In the genomic region with DNA sequence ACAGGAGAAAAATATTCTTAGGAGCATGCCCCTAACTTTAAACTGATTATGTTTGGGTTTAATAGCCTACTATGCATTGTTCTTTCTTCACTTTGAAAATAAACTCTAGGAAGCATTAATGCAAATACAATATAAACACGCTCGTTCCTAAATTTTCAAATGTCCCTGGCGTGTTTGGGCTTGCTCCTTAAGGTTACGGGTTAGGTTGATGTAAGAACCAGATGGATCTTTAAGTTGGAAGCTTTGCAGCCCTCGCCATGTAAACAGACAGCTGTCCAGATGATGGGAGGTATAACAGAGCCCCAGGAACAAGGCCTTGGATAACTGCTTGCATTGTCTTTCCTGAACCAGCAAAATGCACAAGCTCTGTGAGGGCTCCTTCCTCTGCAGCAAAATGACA, we compare ENCODE assay signal across 1 cellular context.
TF ChIP-seq lines count a peak whose summit lies in the region.

No MANE protein-coding gene starts in this region.

TF ChIP-seq in GM23338, 12 proteins besides CTCF, POLR2A, EP300 and RAD21 (continued from another document):
- TF ChIP-seq, protein P1, sequence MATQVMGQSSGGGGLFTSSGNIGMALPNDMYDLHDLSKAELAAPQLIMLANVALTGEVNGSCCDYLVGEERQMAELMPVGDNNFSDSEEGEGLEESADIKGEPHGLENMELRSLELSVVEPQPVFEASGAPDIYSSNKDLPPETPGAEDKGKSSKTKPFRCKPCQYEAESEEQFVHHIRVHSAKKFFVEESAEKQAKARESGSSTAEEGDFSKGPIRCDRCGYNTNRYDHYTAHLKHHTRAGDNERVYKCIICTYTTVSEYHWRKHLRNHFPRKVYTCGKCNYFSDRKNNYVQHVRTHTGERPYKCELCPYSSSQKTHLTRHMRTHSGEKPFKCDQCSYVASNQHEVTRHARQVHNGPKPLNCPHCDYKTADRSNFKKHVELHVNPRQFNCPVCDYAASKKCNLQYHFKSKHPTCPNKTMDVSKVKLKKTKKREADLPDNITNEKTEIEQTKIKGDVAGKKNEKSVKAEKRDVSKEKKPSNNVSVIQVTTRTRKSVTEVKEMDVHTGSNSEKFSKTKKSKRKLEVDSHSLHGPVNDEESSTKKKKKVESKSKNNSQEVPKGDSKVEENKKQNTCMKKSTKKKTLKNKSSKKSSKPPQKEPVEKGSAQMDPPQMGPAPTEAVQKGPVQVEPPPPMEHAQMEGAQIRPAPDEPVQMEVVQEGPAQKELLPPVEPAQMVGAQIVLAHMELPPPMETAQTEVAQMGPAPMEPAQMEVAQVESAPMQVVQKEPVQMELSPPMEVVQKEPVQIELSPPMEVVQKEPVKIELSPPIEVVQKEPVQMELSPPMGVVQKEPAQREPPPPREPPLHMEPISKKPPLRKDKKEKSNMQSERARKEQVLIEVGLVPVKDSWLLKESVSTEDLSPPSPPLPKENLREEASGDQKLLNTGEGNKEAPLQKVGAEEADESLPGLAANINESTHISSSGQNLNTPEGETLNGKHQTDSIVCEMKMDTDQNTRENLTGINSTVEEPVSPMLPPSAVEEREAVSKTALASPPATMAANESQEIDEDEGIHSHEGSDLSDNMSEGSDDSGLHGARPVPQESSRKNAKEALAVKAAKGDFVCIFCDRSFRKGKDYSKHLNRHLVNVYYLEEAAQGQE (IDR thresholded peaks at IDR 0.05; ENCODE audit: unreplicated experiment) = no peak
- TF ChIP-seq ZNF331 (CRISPR knock-in tag; IDR thresholded peaks at IDR 0.05; ENCODE audit: low read depth) (no peak), ZNF462 (CRISPR knock-in tag; IDR thresholded peaks at IDR 0.05) (no peak), CREB1 (CRISPR knock-in tag; IDR thresholded peaks at IDR 0.05; ENCODE audit: low read depth) (no peak)
- TF ChIP-seq, protein P2, sequence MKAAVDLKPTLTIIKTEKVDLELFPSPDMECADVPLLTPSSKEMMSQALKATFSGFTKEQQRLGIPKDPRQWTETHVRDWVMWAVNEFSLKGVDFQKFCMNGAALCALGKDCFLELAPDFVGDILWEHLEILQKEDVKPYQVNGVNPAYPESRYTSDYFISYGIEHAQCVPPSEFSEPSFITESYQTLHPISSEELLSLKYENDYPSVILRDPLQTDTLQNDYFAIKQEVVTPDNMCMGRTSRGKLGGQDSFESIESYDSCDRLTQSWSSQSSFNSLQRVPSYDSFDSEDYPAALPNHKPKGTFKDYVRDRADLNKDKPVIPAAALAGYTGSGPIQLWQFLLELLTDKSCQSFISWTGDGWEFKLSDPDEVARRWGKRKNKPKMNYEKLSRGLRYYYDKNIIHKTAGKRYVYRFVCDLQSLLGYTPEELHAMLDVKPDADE (IDR thresholded peaks at IDR 0.05) = no peak
